Comparison of ENCODE assay signal across 8 cellular contexts in the genomic region with DNA sequence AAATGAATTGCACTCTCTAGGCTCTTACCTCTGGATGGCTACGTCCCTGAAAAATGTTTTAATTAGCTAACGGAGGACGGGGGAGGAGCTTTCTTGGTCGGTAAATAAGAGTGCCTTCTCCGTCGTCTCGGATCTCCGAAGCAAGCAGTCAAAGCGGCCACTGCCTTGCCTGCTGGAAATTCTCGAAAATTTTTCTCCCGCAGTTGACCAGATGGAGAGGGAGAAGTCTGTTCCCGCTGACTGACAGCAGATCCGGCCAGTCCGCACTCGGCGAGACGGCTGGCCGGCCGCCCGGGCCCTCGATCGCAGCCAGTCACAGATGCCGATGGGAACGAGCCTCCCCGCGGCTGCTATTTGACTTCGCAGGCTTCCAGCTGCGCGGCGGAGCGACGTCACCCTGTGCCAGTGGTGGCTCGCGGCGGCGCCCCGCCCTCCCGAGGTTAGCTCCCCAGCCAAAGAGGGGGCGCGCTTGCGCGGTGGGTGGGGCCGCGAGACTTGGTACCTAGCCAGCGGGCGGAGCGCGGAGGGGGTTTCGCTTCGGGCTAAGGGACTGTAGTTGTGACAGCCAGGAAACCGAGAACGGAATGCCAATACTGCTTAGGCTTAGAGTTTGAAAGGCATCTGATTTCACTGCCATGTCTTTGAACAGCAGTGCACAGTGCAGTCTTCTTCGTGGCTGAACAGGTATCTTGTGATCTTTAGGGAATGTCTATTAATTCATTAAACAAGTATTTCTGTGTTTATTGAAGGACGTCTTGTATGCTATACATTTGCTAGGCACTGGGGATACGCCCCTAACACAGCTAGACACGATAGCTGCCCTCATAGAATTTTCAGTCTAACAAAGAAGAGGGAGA. TPM values are rescaled to one million over a fixed set of nuclear protein-coding genes. Genes with fewer than 3 reads are reported as not detected.
A peak's percentile ranks its signal among the peaks of the same experiment; 100 is the strongest.
DNase-seq lines count a peak whose midpoint lies in the region; ATAC-seq and TF ChIP-seq lines count a peak whose summit lies in the region.

A gene (minus strand): TSS at position 184 of the 857 bp plus-strand sequence. CDS start 5,978 bp downstream, outside the sequence.

- peak; percentile 23 for TF ChIP-seq POLR2A in GM15510 (IDR thresholded peaks at IDR 0.05; ENCODE audit: borderline replicate concordance, extremely low read depth, insufficient read length)

- H3K36me3 ChIP-seq in left ventricle myocardium inferior = no peaks in the 10 kb centered on the region

- no peaks in the 10 kb centered on the region for H3K9me3 ChIP-seq in T-helper 17 cell (ENCODE audit: control insufficient read depth, low read length, poor library complexity, severe bottlenecking)
- no peaks in the 10 kb centered on the region for H3K9me3 ChIP-seq in left ventricle myocardium inferior (replicated peaks)

- peaks cover 56% of the 10 kb centered on the region for H3K4me1 ChIP-seq in left ventricle myocardium inferior

- H3K4me3 Mint-ChIP-seq in T-helper 17 cell (peak within 1 kb of the TSS; percentile 97), progenitor cell of endocrine pancreas (ENCODE audit: low read depth) (peak within 1 kb of the TSS; percentile 91)

- H3K36me3 Mint-ChIP-seq in T-helper 17 cell (ENCODE audit: low read depth) (peaks cover 2% of the 10 kb centered on the region), progenitor cell of endocrine pancreas (ENCODE audit: insufficient read depth) (no peaks in the 10 kb centered on the region)

- TF ChIP-seq CTCF in left ventricle myocardium inferior (IDR thresholded peaks at IDR 0.05; ENCODE audit: borderline replicate concordance) = peak; percentile 36
- TF ChIP-seq CTCF in progenitor cell of endocrine pancreas (IDR thresholded peaks at IDR 0.05; ENCODE audit: unreplicated experiment) = no peak

- DNase-seq in NCI-H1694 treated with DMSO at 0.1 percent for 48 hours (lab: John Stamatoyannopoulos, UW) (peak; percentile 78), T-helper 17 cell (peak; percentile 99 to 100 (median 99)), amygdala (lab: John Stamatoyannopoulos, UW) (peak; percentile 88 to 100 (median 99)), left ventricle myocardium inferior (peak; percentile 100), progenitor cell of endocrine pancreas (ENCODE audit: low spot score, unreplicated experiment) (peak; percentile 99), ureter (ENCODE audit: low spot score) (peak; percentile 99)

- H3K4me1 Mint-ChIP-seq in T-helper 17 cell (peaks cover 41% of the 10 kb centered on the region), progenitor cell of endocrine pancreas (ENCODE audit: low read depth) (peaks cover 32% of the 10 kb centered on the region)

- intact Hi-C loops in left ventricle myocardium inferior (cut with micrococcal nuclease) = no loop called here

- H3K27me3 Mint-ChIP-seq in T-helper 17 cell (no peaks in the 10 kb centered on the region), progenitor cell of endocrine pancreas (no peaks in the 10 kb centered on the region)

- H3K27ac ChIP-seq in left ventricle myocardium inferior (replicated peaks) = peak within 1 kb of the TSS; percentile 93

- H3K4me3 ChIP-seq in left ventricle myocardium inferior = peak within 1 kb of the TSS; percentile 94

- ATAC-seq in HG02885 (IDR thresholded peaks at IDR 0.05; ENCODE audit: poor library complexity, unreplicated experiment) = peak; percentile 86
- peak; percentile 85 for ATAC-seq in T-helper 17 cell

- H3K27me3 ChIP-seq in left ventricle myocardium inferior (ENCODE audit: low read depth) = no peaks in the 10 kb centered on the region

- H3K27ac Mint-ChIP-seq in T-helper 17 cell = peak within 1 kb of the TSS; percentile 99
- peak within 1 kb of the TSS; percentile 99 for H3K27ac Mint-ChIP-seq in progenitor cell of endocrine pancreas

- H3K9me3 Mint-ChIP-seq in progenitor cell of endocrine pancreas (ENCODE audit: low read depth) = no peaks in the 10 kb centered on the region

RNA-seq across cellular contexts. Expression of the gene that starts here (rescaled TPM):
- total RNA-seq in T-helper 17 cell (10 to 100 TPM; 77.3 to 91.1 TPM), left ventricle myocardium inferior (248 TPM), progenitor cell of endocrine pancreas (19.6 and 23.7 TPM in 2 replicates), ureter (14.2 TPM)

Comparison
In these comparisons a context has a peak if more than half of its experiments do, and no peak if none do; other contexts are left out.
1. Peak in every context shown above with its lines: DNase-seq, ATAC-seq, H3K4me3 ChIP-seq and H3K27ac ChIP-seq.